15 cellular contexts compared by ENCODE assay signal in the genomic region with DNA sequence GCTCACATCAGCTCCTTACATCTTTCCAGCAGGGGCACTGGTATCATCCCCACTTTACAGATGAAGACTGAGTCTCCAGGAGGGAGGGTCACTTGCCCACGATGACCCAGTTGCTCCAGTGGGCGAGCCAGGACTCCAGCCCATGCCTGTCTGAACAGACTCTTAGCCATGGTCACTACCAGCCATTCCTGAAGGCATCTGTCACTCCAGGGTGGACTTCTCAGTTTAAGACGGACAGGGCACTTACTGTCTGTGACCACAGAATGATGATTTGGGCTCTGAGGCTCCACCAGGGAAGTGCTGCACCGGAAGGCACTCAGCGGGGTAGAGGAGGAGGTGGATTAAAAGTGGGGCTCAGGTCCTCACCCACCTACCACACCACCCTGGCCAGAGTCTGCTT.
DNase-seq lines count a peak whose midpoint lies in the region; ATAC-seq, FAIRE-seq and TF ChIP-seq lines count a peak whose summit lies in the region.
"Had no signal": no experiment of that assay in that cellular context is flagged by ENCODE, and none has a peak within 500 bp of the region (broad histone marks: within the 10 kb centered on the region; RNA-seq: fewer than 3 reads in every experiment).

No MANE protein-coding gene starts in this region.

- ATAC-seq in HepG2 (no peak), right lobe of liver (no peak), gastroesophageal sphincter (no peak), HG02884 (IDR thresholded peaks at IDR 0.05; ENCODE audit: unreplicated experiment) (no peak)
- ATAC-seq: A549 had no signal

- TF ChIP-seq RAD21 in HepG2 (CRISPR knock-in tag; IDR thresholded peaks at IDR 0.05) = no peak

- in situ Hi-C loops in HepG2 (cut with HindIII; ENCODE audit: extremely low pct_ligation_motif_present, low pct_unique_long_range_greater_than_20kb) = no loop called here

- H3K4me2 ChIP-seq in HepG2 (ENCODE audit: low read depth, low read length) = no peak overlapping the region
- H3K4me2 ChIP-seq: A549 had no signal

- H2AFZ ChIP-seq in HepG2 (ENCODE audit: low read length) = no peak overlapping the region

- H3K4me3 ChIP-seq in HepG2 (replicated peaks in 1 of 3; ENCODE audit: insufficient read depth in 1 of 3, low read depth in 2 of 3, low read length in 3 of 3) (no peak overlapping the region), right lobe of liver (no peak overlapping the region), gastroesophageal sphincter (no peak overlapping the region)
- H3K4me3 ChIP-seq: A549 had no signal

- no peak overlapping the region for H3K27ac ChIP-seq in HepG2 (ENCODE audit: extremely low read length, insufficient read depth, low read length)
- no peak overlapping the region for H3K27ac ChIP-seq in right lobe of liver
- peak overlapping the region in 3 of 4 donors; percentile 58 to 69 (median 68) for H3K27ac ChIP-seq in gastroesophageal sphincter
- H3K27ac ChIP-seq: A549, C4-2B had no signal

- no peak for FAIRE-seq in HepG2 (lab: Jason Lieb, UNC)
- FAIRE-seq: A549 had no signal

- H3K9me3 ChIP-seq in HepG2 (ENCODE audit: low read length) (no peaks in the 10 kb centered on the region), right lobe of liver (no peaks in the 10 kb centered on the region), gastroesophageal sphincter (no peaks in the 10 kb centered on the region)
- H3K9me3 ChIP-seq: A549 had no signal

- H3K27me3 ChIP-seq in HepG2 (ENCODE audit: control insufficient read depth in 1 of 2, insufficient read depth in 2 of 2, low read length in 2 of 2) (peaks cover 3 to 25% of the 10 kb centered on the region in 2 experiments; a peak in 4 of 5 replicates), right lobe of liver (no peaks in the 10 kb centered on the region), gastroesophageal sphincter (peaks cover 6% of the 10 kb centered on the region)

- BruUV-seq in HepG2 (replicated peaks; lab: Mats Ljungman, UMichigan) = no TSS peak

- TF ChIP-seq CTCF in HepG2 (CRISPR knock-in tag; IDR thresholded peaks at IDR 0.05) (no peak), right lobe of liver (IDR thresholded peaks at IDR 0.05) (no peak), gastroesophageal sphincter (IDR thresholded peaks at IDR 0.05) (no peak)

- TF ChIP-seq POLR2A in HepG2 (IDR thresholded peaks at IDR 0.05; ENCODE audit: insufficient read depth in 1 of 2, low read depth in 2 of 2, low read length in 2 of 2) (no peak), right lobe of liver (IDR thresholded peaks at IDR 0.05) (no peak), gastroesophageal sphincter (IDR thresholded peaks at IDR 0.05) (no peak)

- CTCF ChIA-PET in HepG2 (lab: Yijun Ruan, JAX; ENCODE audit: low intra/inter-chr PET ratio, low total read pairs) = no interaction called here

- POLR2A ChIA-PET in HepG2 (lab: Yijun Ruan, JAX) = no interaction called here

- H3K36me3 ChIP-seq in HepG2 (replicated peaks in 1 of 2; ENCODE audit: control insufficient read depth in 1 of 2, insufficient read depth in 2 of 2, low read length in 2 of 2) (no peaks in the 10 kb centered on the region), right lobe of liver (no peaks in the 10 kb centered on the region), gastroesophageal sphincter (no peaks in the 10 kb centered on the region)

- H3K9ac ChIP-seq in HepG2 (ENCODE audit: insufficient read depth, low read depth, low read length) = no peak overlapping the region

- intact Hi-C loops in HepG2 (cut with micrococcal nuclease; ENCODE audit: unreplicated experiment) (no loop called here), right lobe of liver (cut with DNase I) (no loop called here), posterior vena cava (cut with DNase I) (no loop called here)

- H3K79me2 ChIP-seq in HepG2 (ENCODE audit: insufficient read depth, low read length) = no peaks in the 10 kb centered on the region

- no peak for DNase-seq in HepG2 (ENCODE audit: low spot score)
- no peak for DNase-seq in right lobe of liver
- peak; percentile 45 for DNase-seq in posterior vena cava (ENCODE audit: low spot score)
- DNase-seq in amniotic stem cell (lab: John Stamatoyannopoulos, UW) = no peak
- no peak for DNase-seq in midbrain (lab: John Stamatoyannopoulos, UW)
- DNase-seq: HCEC 1CT, MV-4-11, NCI-H1436 treated with DMSO at 0.1 percent for 48 hours, NCI-H2081 treated with DMSO at 0.1 percent for 48 hours, NCI-H226, NCI-H526 had no signal

- TF ChIP-seq EP300 in HepG2 (IDR thresholded peaks at IDR 0.05; ENCODE audit: low read depth in 2 of 2, low read length in 2 of 2) (no peak), HepG2 (CRISPR knock-in tag; IDR thresholded peaks at IDR 0.05; ENCODE audit: borderline replicate concordance) (no peak), gastroesophageal sphincter (IDR thresholded peaks at IDR 0.05) (no peak)

- 30% methylated on average over 2 of the region's 5 CpGs for WGBS in HepG2 (ENCODE audit: low lambda C conversion rate)
- WGBS in right lobe of liver (ENCODE audit: insufficient coverage, low coverage, low lambda C conversion rate, missing lambda C conversion rate) = 100% methylated on average over 1 of the region's 5 CpGs
- no CpG with 5 or more reads among the region's 5 CpGs for WGBS in gastroesophageal sphincter (ENCODE audit: low coverage in 1 of 2), 2 donors

- no peaks in the 10 kb centered on the region for H4K20me1 ChIP-seq in HepG2 (ENCODE audit: insufficient read depth, low read length)

- peaks cover 30% of the 10 kb centered on the region for H3K4me1 ChIP-seq in HepG2 (ENCODE audit: insufficient read depth, low read length)
- no peaks in the 10 kb centered on the region for H3K4me1 ChIP-seq in right lobe of liver
- peaks cover 0 to 16% (median 9%) of the 10 kb centered on the region in 3 donors for H3K4me1 ChIP-seq in gastroesophageal sphincter

TF ChIP-seq in HepG2, 621 proteins besides CTCF, POLR2A, EP300 and RAD21:
- TF ChIP-seq ZNF629 (CRISPR knock-in tag; conservative IDR thresholded peaks at IDR 0.05) (0 out of 2 replicates have a peak, but pooled peaks have one; percentile 11), ISX (CRISPR knock-in tag; conservative IDR thresholded peaks at IDR 0.05) (no peak), ZSCAN9 (CRISPR knock-in tag; IDR thresholded peaks at IDR 0.05; ENCODE audit: borderline replicate concordance) (no peak)
- TF ChIP-seq, protein P1, sequence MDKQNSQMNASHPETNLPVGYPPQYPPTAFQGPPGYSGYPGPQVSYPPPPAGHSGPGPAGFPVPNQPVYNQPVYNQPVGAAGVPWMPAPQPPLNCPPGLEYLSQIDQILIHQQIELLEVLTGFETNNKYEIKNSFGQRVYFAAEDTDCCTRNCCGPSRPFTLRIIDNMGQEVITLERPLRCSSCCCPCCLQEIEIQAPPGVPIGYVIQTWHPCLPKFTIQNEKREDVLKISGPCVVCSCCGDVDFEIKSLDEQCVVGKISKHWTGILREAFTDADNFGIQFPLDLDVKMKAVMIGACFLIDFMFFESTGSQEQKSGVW (CRISPR knock-in tag; IDR thresholded peaks at IDR 0.05; ENCODE audit: borderline replicate concordance) = no peak

Comparison
In these comparisons a context has a peak if more than half of its experiments do, and no peak if none do; other contexts are left out.
1. H3K27ac ChIP-seq: peak in gastroesophageal sphincter (3 of 4); none in HepG2 (single experiment) and right lobe of liver (0 of 3).